ENCODE assay signal across 28 cellular contexts in the genomic region with DNA sequence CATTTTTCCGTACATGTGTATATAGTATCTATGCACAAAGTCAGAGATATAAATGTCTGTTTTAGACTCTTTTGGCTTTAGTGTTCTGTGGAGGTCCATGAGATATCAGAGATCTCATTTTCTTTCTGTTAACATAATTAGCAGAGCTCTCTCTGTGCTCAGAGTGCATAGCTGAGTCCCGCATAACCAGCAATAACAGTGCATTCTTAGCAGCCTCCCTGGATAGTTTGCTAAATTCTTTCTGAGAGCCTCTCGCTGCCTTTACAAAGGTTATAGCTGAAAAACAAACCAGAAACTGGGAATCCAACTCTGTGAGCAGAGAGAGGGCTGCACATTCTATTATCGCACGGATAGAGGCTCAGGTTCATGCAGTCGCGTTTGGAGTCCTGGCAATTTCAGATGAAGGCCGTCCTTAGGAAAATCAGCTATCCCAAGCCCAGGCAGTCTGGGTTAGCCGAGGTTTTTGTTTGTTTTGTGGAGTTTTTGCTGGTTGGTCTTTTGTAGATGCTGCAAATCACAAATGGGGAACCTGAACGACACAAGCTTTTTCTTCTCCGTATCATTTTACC. TPM values are rescaled to one million over a fixed set of nuclear protein-coding genes. Genes with fewer than 3 reads are reported as not detected.
"Had no signal": no experiment of that assay in that cellular context is flagged by ENCODE, and none has a peak within 500 bp of the region (broad histone marks: within the 10 kb centered on the region; RNA-seq: fewer than 3 reads in every experiment).

No MANE protein-coding gene starts in this region.

- H3K4me1 ChIP-seq: adrenal gland, ascending aorta, heart right ventricle, lower lobe of right lung, pancreas, suprapubic skin had no signal

- ATAC-seq: activated T-helper 17 cell treated with anti-CD3 and anti-CD28 coated beads, Interleukin-2, amount 50 U/mL, for 72 hours; heart right ventricle; left lobe of liver; lower lobe of right lung; natural killer cell; pancreas; right cardiac atrium; T-cell had no signal

- H3K9me3 ChIP-seq: adrenal gland, ascending aorta, lower lobe of right lung, neutrophil, pancreas, suprapubic skin had no signal

- FAIRE-seq: colon, pancreas, TTC549 had no signal

- H3K27ac ChIP-seq: adrenal gland, ascending aorta, brain microvascular endothelial cell, heart right ventricle, lower lobe of right lung, neutrophil, pancreas, suprapubic skin, WERI-Rb-1 had no signal

- DNase-seq: activated CD4-positive, alpha-beta T cell treated with anti-CD3 and anti-CD28 coated beads for 1 hour; activated CD4-positive, alpha-beta T cell treated with anti-CD3 and anti-CD28 coated beads, Interleukin-2, amount 50 U/mL, for 4 hours; activated CD8-positive, alpha-beta memory T cell treated with anti-CD3 and anti-CD28 coated beads for 24 hours; activated CD8-positive, alpha-beta memory T cell treated with anti-CD3 and anti-CD28 coated beads, Interleukin-2, amount 50 U/mL, for 4 hours; activated naive CD4-positive, alpha-beta T cell; activated T-cell treated with anti-CD3 and anti-CD28 coated beads, Interleukin-2, amount 50 U/mL, for 24 hours; adrenal gland; brain microvascular endothelial cell; central memory CD4-positive, alpha-beta T cell; endodermal cell; heart right ventricle; lower lobe of right lung; natural killer cell; pancreas; right cardiac atrium; stimulated activated CD4-positive, alpha-beta T cell treated with anti-CD3 and anti-CD28 coated beads, Interleukin-1b, Interleukin-23, amount 100 ng/mL, for 48 hours; T-cell had no signal

- H3K4me3 ChIP-seq: adrenal gland, ascending aorta, heart right ventricle, lower lobe of right lung, pancreas, suprapubic skin had no signal

- H3K27me3 ChIP-seq: adrenal gland, ascending aorta, pancreas had no signal

- H3K36me3 ChIP-seq: adrenal gland, ascending aorta, brain microvascular endothelial cell, heart right ventricle, lower lobe of right lung, neutrophil, pancreas, suprapubic skin, WERI-Rb-1 had no signal

RNA-seq across cellular contexts. Expression of a gene that starts 1.2 kb away (rescaled TPM):
- total RNA-seq: ascending aorta, fibroblast of villous mesenchyme, mesenteric fat pad, pulmonary artery endothelial cell, suprapubic skin, T-cell had no signal
